12 cellular contexts compared by ENCODE assay signal in genomic region chr1:150371110-150371509, GRCh38. TPM values are rescaled to one million over a fixed set of nuclear protein-coding genes. Genes with fewer than 3 reads are reported as not detected.
DNase-seq lines count a peak whose midpoint lies in the region; TF ChIP-seq lines count a peak whose summit lies in the region.
"Had no signal": no experiment of that assay in that cellular context is flagged by ENCODE, and none has a peak within 500 bp of the region (broad histone marks: within the 10 kb centered on the region; RNA-seq: fewer than 3 reads in every experiment).

No MANE protein-coding gene starts in this region.

- no peaks in the 10 kb centered on the region for H3K9me3 ChIP-seq in HEK293 (ENCODE audit: control insufficient read depth, insufficient read depth, low read depth, low read length)
- no peaks in the 10 kb centered on the region for H3K9me3 ChIP-seq in trophoblast cell (ENCODE audit: insufficient read depth, low read depth, low read length)
- no peaks in the 10 kb centered on the region for H3K9me3 ChIP-seq in smooth muscle cell (replicated peaks; ENCODE audit: low read depth)
- H3K9me3 ChIP-seq: BE2C had no signal

- intact Hi-C loops in activated naive CD4-positive, alpha-beta T cell treated with anti-CD3 and anti-CD28 coated beads for 36 hours (cut with micrococcal nuclease), result no loop called here
- intact Hi-C loops in activated T-helper 2 cell treated with anti-CD3 and anti-CD28 coated beads, Interferon-gamma antibody, Interleukin-2, Interleukin-4, amounts not matched to agents 10 μg/mL and 5 μg/mL and 100 μg/mL, durations not matched to agents 14 hours and 24 hours and 36 hours (cut with micrococcal nuclease), result no loop called here

- H3K23ac ChIP-seq in trophoblast cell (ENCODE audit: low read length), result no peak overlapping the region

- POLR2A ChIA-PET in HEK293 (lab: Yijun Ruan, JAX), result no interaction called here

- no peak overlapping the region for H3K18ac ChIP-seq in trophoblast cell (ENCODE audit: low read length)

- peak overlapping the region; percentile 89 for H3K4ac ChIP-seq in trophoblast cell (ENCODE audit: low read depth, low read length)

- H3K4me3 ChIP-seq in HEK293 (ENCODE audit: low read depth, low read length) (no peak overlapping the region), trophoblast cell (ENCODE audit: low read depth, low read length) (no peak overlapping the region), smooth muscle cell (no peak overlapping the region)

- H3F3A ChIP-seq in smooth muscle cell (ENCODE audit: low read depth), result no peaks in the 10 kb centered on the region

- no peaks in the 10 kb centered on the region for H3K9me3 Mint-ChIP-seq in activated naive CD4-positive, alpha-beta T cell treated with anti-CD3 and anti-CD28 coated beads for 36 hours
- no peaks in the 10 kb centered on the region for H3K9me3 Mint-ChIP-seq in activated T-helper 2 cell treated with anti-CD3 and anti-CD28 coated beads, Interferon-gamma antibody, Interleukin-2, Interleukin-4, amounts not matched to agents 10 μg/mL and 5 μg/mL and 100 μg/mL, durations not matched to agents 14 hours and 24 hours and 36 hours

- H3K4me3 Mint-ChIP-seq in activated naive CD4-positive, alpha-beta T cell treated with anti-CD3 and anti-CD28 coated beads for 36 hours, result peak overlapping the region; percentile 46
- H3K4me3 Mint-ChIP-seq in activated T-helper 2 cell treated with anti-CD3 and anti-CD28 coated beads, Interferon-gamma antibody, Interleukin-2, Interleukin-4, amounts not matched to agents 10 μg/mL and 5 μg/mL and 100 μg/mL, durations not matched to agents 14 hours and 24 hours and 36 hours (ENCODE audit: low read depth), result no peak overlapping the region

- no CpG with 5 or more reads among the region's 8 CpGs for WGBS in trophoblast cell (ENCODE audit: extremely low coverage, insufficient coverage, insufficient read length)
- WGBS in smooth muscle cell (ENCODE audit: low lambda C conversion rate), result 91% methylated on average over 8 of the region's 8 CpGs

- peaks cover 73% of the 10 kb centered on the region for H3K4me1 Mint-ChIP-seq in activated naive CD4-positive, alpha-beta T cell treated with anti-CD3 and anti-CD28 coated beads for 36 hours (ENCODE audit: low read depth)
- H3K4me1 Mint-ChIP-seq in activated T-helper 2 cell treated with anti-CD3 and anti-CD28 coated beads, Interferon-gamma antibody, Interleukin-2, Interleukin-4, amounts not matched to agents 10 μg/mL and 5 μg/mL and 100 μg/mL, durations not matched to agents 14 hours and 24 hours and 36 hours (ENCODE audit: low read depth), result peaks cover 44% of the 10 kb centered on the region

- H2BK5ac ChIP-seq in trophoblast cell (ENCODE audit: low read depth, low read length, poor library complexity), result no peak overlapping the region

- no peak overlapping the region for H2AK5ac ChIP-seq in trophoblast cell (ENCODE audit: low read length)

- H3K27ac ChIP-seq in HEK293 (ENCODE audit: extremely low read depth, low read depth, low read length), result no peak overlapping the region; the same call in 1 of the 2 replicates
- H3K27ac ChIP-seq in trophoblast cell (ENCODE audit: low read depth, low read length), result no peak overlapping the region
- no peak overlapping the region for H3K27ac ChIP-seq in smooth muscle cell (ENCODE audit: low read depth)
- H3K27ac ChIP-seq: HL-60 had no signal

- peaks cover 14% of the 10 kb centered on the region for H3K4me1 ChIP-seq in HEK293 (ENCODE audit: control insufficient read depth, insufficient read depth, low read length)
- no peaks in the 10 kb centered on the region for H3K4me1 ChIP-seq in trophoblast cell (ENCODE audit: control insufficient read depth in 1 of 2, insufficient read depth in 2 of 2, low read length in 2 of 2)
- H3K4me1 ChIP-seq in smooth muscle cell (ENCODE audit: low read depth), result peaks cover 14% of the 10 kb centered on the region
- H3K4me1 ChIP-seq: BE2C had no signal

- no peak overlapping the region for H4K91ac ChIP-seq in trophoblast cell (ENCODE audit: low read depth, low read length)

- no peak overlapping the region for H4K12ac ChIP-seq in trophoblast cell (ENCODE audit: low read depth, low read length)

- no peak overlapping the region for H3K4me2 ChIP-seq in trophoblast cell (ENCODE audit: low read length)
- H3K4me2 ChIP-seq in smooth muscle cell, result no peak overlapping the region

- H3K36me3 Mint-ChIP-seq in activated naive CD4-positive, alpha-beta T cell treated with anti-CD3 and anti-CD28 coated beads for 36 hours (ENCODE audit: low read depth), result peaks cover 12% of the 10 kb centered on the region
- peaks cover 22% of the 10 kb centered on the region for H3K36me3 Mint-ChIP-seq in activated T-helper 2 cell treated with anti-CD3 and anti-CD28 coated beads, Interferon-gamma antibody, Interleukin-2, Interleukin-4, amounts not matched to agents 10 μg/mL and 5 μg/mL and 100 μg/mL, durations not matched to agents 14 hours and 24 hours and 36 hours (ENCODE audit: low read depth)

- H4K20me1 ChIP-seq in smooth muscle cell (ENCODE audit: low read depth), result peaks cover 84% of the 10 kb centered on the region

- no peak overlapping the region for H2AFZ ChIP-seq in trophoblast cell (ENCODE audit: insufficient read depth, low read length, poor library complexity)
- H2AFZ ChIP-seq in smooth muscle cell (ENCODE audit: low read depth), result no peak overlapping the region

- TF ChIP-seq CTCF in HEK293 (tag by site-specific recombination; IDR thresholded peaks at IDR 0.05) (no peak), smooth muscle cell (IDR thresholded peaks at IDR 0.05; ENCODE audit: borderline replicate concordance, insufficient read depth, poor library complexity, severe bottlenecking) (no peak)

- no peak overlapping the region for H3K14ac ChIP-seq in trophoblast cell (ENCODE audit: low read length)

- CTCF ChIA-PET in activated naive CD4-positive, alpha-beta T cell treated with anti-CD3 and anti-CD28 coated beads for 36 hours (lab: Charles Lee), result interaction anchor here (0.8 kb wide), 1 partner anchor 12 kb away, joined by 3 read pairs; no protein-coding TSS in a partner anchor
- CTCF ChIA-PET in HEK293 (lab: Yijun Ruan, JAX), result interaction anchor here (0.7 to 1.3 kb wide), 2 partner anchors 116 to 625 kb away, joined by 4 read pairs; no protein-coding TSS in a partner anchor

- no peaks in the 10 kb centered on the region for H3K27me3 Mint-ChIP-seq in activated naive CD4-positive, alpha-beta T cell treated with anti-CD3 and anti-CD28 coated beads for 36 hours (ENCODE audit: low read depth)
- H3K27me3 Mint-ChIP-seq in activated T-helper 2 cell treated with anti-CD3 and anti-CD28 coated beads, Interferon-gamma antibody, Interleukin-2, Interleukin-4, amounts not matched to agents 10 μg/mL and 5 μg/mL and 100 μg/mL, durations not matched to agents 14 hours and 24 hours and 36 hours (ENCODE audit: low read depth), result no peaks in the 10 kb centered on the region

- H3K9ac ChIP-seq in trophoblast cell (ENCODE audit: low read length) (no peak overlapping the region), smooth muscle cell (ENCODE audit: low read depth) (no peak overlapping the region)

- H4K8ac ChIP-seq in trophoblast cell (ENCODE audit: low read depth, low read length), result no peak overlapping the region

- H3K27me3 ChIP-seq in trophoblast cell (ENCODE audit: insufficient read depth, low read length) (no peaks in the 10 kb centered on the region), smooth muscle cell (ENCODE audit: low read depth) (no peaks in the 10 kb centered on the region)
- H3K27me3 ChIP-seq: BE2C had no signal

- H3K79me1 ChIP-seq in trophoblast cell (ENCODE audit: low read length), result no peaks in the 10 kb centered on the region

- H3K27ac Mint-ChIP-seq in activated naive CD4-positive, alpha-beta T cell treated with anti-CD3 and anti-CD28 coated beads for 36 hours, result peak overlapping the region; percentile 68
- peak overlapping the region; percentile 4 for H3K27ac Mint-ChIP-seq in activated T-helper 2 cell treated with anti-CD3 and anti-CD28 coated beads, Interferon-gamma antibody, Interleukin-2, Interleukin-4, amounts not matched to agents 10 μg/mL and 5 μg/mL and 100 μg/mL, durations not matched to agents 14 hours and 24 hours and 36 hours

- no peak overlapping the region for H2BK12ac ChIP-seq in trophoblast cell (ENCODE audit: low read length)

- DNase-seq in activated naive CD4-positive, alpha-beta T cell treated with anti-CD3 and anti-CD28 coated beads for 36 hours, result peak; percentile 23
- no peak for DNase-seq in activated naive CD4-positive, alpha-beta T cell treated with anti-CD3 and anti-CD28 coated beads, Interleukin-2, amount 50 U/mL, for 16 hours
- no peak for DNase-seq in activated T-helper 2 cell treated with anti-CD3 and anti-CD28 coated beads, Interferon-gamma antibody, Interleukin-2, Interleukin-4, amounts not matched to agents 10 μg/mL and 5 μg/mL and 100 μg/mL, durations not matched to agents 14 hours and 24 hours and 36 hours (ENCODE audit: low spot score)
- DNase-seq in trophoblast cell (no peak), smooth muscle cell (lab: John Stamatoyannopoulos, UW; ENCODE audit: unreplicated experiment) (no peak), NCI-H526 (lab: John Stamatoyannopoulos, UW) (no peak)
- DNase-seq: BE2C, KBM-7, NCI-H1092 treated with DMSO at 0.1 percent for 48 hours, NCI-H1694 treated with DMSO at 0.1 percent for 48 hours had no signal

- H3K36me3 ChIP-seq in HEK293 (ENCODE audit: control insufficient read depth in 2 of 2, insufficient read depth in 1 of 2, low read length in 2 of 2), result no peaks in the 10 kb centered on the region; a peak in 1 of 3 replicates
- no peaks in the 10 kb centered on the region for H3K36me3 ChIP-seq in trophoblast cell (ENCODE audit: control insufficient read depth in 1 of 2, insufficient read depth in 2 of 2, low read length in 2 of 2)
- H3K36me3 ChIP-seq in smooth muscle cell (ENCODE audit: low read depth), result no peaks in the 10 kb centered on the region
- H3K36me3 ChIP-seq: BE2C had no signal

- H3K79me2 ChIP-seq in trophoblast cell (ENCODE audit: control insufficient read depth, insufficient read depth, low read length, poor library complexity), result peaks cover 5% of the 10 kb centered on the region
- peaks cover 98% of the 10 kb centered on the region for H3K79me2 ChIP-seq in smooth muscle cell (ENCODE audit: low read depth)

- no peak overlapping the region for H2BK120ac ChIP-seq in trophoblast cell (ENCODE audit: insufficient read depth, low read length, poor library complexity)

RNA-seq across cellular contexts. Expression of gene RPRD2, which starts 7.2 kb away (rescaled TPM):
- total RNA-seq in activated naive CD4-positive, alpha-beta T cell treated with anti-CD3 and anti-CD28 coated beads for 36 hours, result 10 to 100 TPM; 20.9 to 22.9 TPM
- total RNA-seq in activated T-helper 2 cell treated with anti-CD3 and anti-CD28 coated beads, Interferon-gamma antibody, Interleukin-2, Interleukin-4, amounts not matched to agents 10 μg/mL and 5 μg/mL and 100 μg/mL, durations not matched to agents 14 hours and 24 hours and 36 hours, result 21.9 and 22.8 TPM in 2 replicates
- 20.1 and 20.3 TPM in 2 replicates for polyA plus RNA-seq in trophoblast cell (2013)
- total RNA-seq in smooth muscle cell, result 15.4 and 17.1 TPM in 2 replicates
- 14.2 and 15.8 TPM in 2 replicates for polyA plus RNA-seq in smooth muscle cell

RNA-seq across cellular contexts. Expression of gene PRPF3, which starts 49.8 kb away (rescaled TPM):
- 10 to 100 TPM; 49.1 to 52.5 TPM for total RNA-seq in activated naive CD4-positive, alpha-beta T cell treated with anti-CD3 and anti-CD28 coated beads for 36 hours
- 77.9 and 85.2 TPM in 2 replicates for total RNA-seq in activated T-helper 2 cell treated with anti-CD3 and anti-CD28 coated beads, Interferon-gamma antibody, Interleukin-2, Interleukin-4, amounts not matched to agents 10 μg/mL and 5 μg/mL and 100 μg/mL, durations not matched to agents 14 hours and 24 hours and 36 hours
- polyA plus RNA-seq in trophoblast cell (2013), result 43.1 and 47.5 TPM in 2 replicates
- 34.6 and 41.8 TPM in 2 replicates for total RNA-seq in smooth muscle cell
- polyA plus RNA-seq in smooth muscle cell, result 26.6 and 33.9 TPM in 2 replicates
